22 cellular contexts compared by ENCODE assay signal in genomic region chr9:70494221-70494620, GRCh38.
A peak's percentile ranks its signal among the peaks of the same experiment; 100 is the strongest.
DNase-seq lines count a peak whose midpoint lies in the region; ATAC-seq, FAIRE-seq and TF ChIP-seq lines count a peak whose summit lies in the region.
"Had no signal": no experiment of that assay in that cellular context is flagged by ENCODE, and none has a peak within 500 bp of the region (broad histone marks: within the 10 kb centered on the region; RNA-seq: fewer than 3 reads in every experiment).

No MANE protein-coding gene starts in this region.

- peak overlapping the region; percentile 6 for H3K27ac Mint-ChIP-seq in activated naive CD4-positive, alpha-beta T cell treated with anti-CD3 and anti-CD28 coated beads for 36 hours
- H3K27ac Mint-ChIP-seq in activated naive CD4-positive, alpha-beta T cell treated with anti-CD3 and anti-CD28 coated beads, Interleukin-2, amount 10 ng/mL, durations not matched to agents 7 days and 5 days: no peak overlapping the region
- H3K27ac Mint-ChIP-seq in memory B cell: peak overlapping the region; percentile 43
- H3K27ac Mint-ChIP-seq in progenitor cell of endocrine pancreas: no peak overlapping the region
- H3K27ac Mint-ChIP-seq: activated CD4-positive, alpha-beta T cell treated with anti-CD3 and anti-CD28 coated beads, Interleukin-2, amount 10 ng/mL, durations not matched to agents 24 days and 14 days; CD8-positive, alpha-beta T cell had no signal

- CTCF ChIA-PET in activated naive CD4-positive, alpha-beta T cell treated with anti-CD3 and anti-CD28 coated beads for 36 hours (lab: Charles Lee): interaction anchor here (1.1 to 1.5 kb wide), 4 partner anchors 16 to 383 kb away, joined by 3 to 4 read pairs (median 3); no protein-coding TSS in a partner anchor
- CTCF ChIA-PET in activated naive CD4-positive, alpha-beta T cell treated with anti-CD3 and anti-CD28 coated beads, Interleukin-2, amount 10 ng/mL, durations not matched to agents 7 days and 5 days (lab: Charles Lee): no interaction called here

- WGBS in lower leg skin, 2 donors: 76 to 86% methylated on average over 5 of the region's 5 CpGs

- intact Hi-C loops in activated naive CD4-positive, alpha-beta T cell treated with anti-CD3 and anti-CD28 coated beads for 36 hours (cut with micrococcal nuclease): loop anchor here (5.0 to 10.0 kb wide), 2 partner anchors 379 to 522 kb away; no protein-coding TSS in a partner anchor
- intact Hi-C loops in lower leg skin (cut with DNase I; ENCODE audit: low total_unique reads): loop anchor here (10.0 kb wide), 1 partner anchor 51 kb away; no protein-coding TSS in a partner anchor

- TF ChIP-seq CTCF in coronary artery (IDR thresholded peaks at IDR 0.05) (no peak), lower leg skin (IDR thresholded peaks at IDR 0.05) (no peak), progenitor cell of endocrine pancreas (IDR thresholded peaks at IDR 0.05; ENCODE audit: unreplicated experiment) (no peak), GM20000 (IDR thresholded peaks at IDR 0.05; ENCODE audit: extremely low read depth, missing control alignments) (no peak)

- H3K4me3 ChIP-seq in coronary artery (no peak overlapping the region), lower leg skin (ENCODE audit: low read depth, poor library complexity, severe bottlenecking) (no peak overlapping the region)
- H3K4me3 ChIP-seq: SJCRH30, skin epidermis had no signal

- no peak overlapping the region for H3K4me3 Mint-ChIP-seq in activated naive CD4-positive, alpha-beta T cell treated with anti-CD3 and anti-CD28 coated beads for 36 hours
- no peak overlapping the region for H3K4me3 Mint-ChIP-seq in activated naive CD4-positive, alpha-beta T cell treated with anti-CD3 and anti-CD28 coated beads, Interleukin-2, amount 10 ng/mL, durations not matched to agents 7 days and 5 days
- no peak overlapping the region for H3K4me3 Mint-ChIP-seq in memory B cell
- no peak overlapping the region for H3K4me3 Mint-ChIP-seq in progenitor cell of endocrine pancreas (ENCODE audit: low read depth)
- H3K4me3 Mint-ChIP-seq: activated CD4-positive, alpha-beta T cell treated with anti-CD3 and anti-CD28 coated beads, Interleukin-2, amount 10 ng/mL, durations not matched to agents 24 days and 14 days; CD8-positive, alpha-beta T cell had no signal

- H3K27ac ChIP-seq in coronary artery: peak overlapping the region in 1 of 2 donors; percentile 20
- H3K27ac ChIP-seq: SJCRH30 had no signal

- no peak for TF ChIP-seq POLR2A in lower leg skin (IDR thresholded peaks at IDR 0.05)

- no peak for DNase-seq in activated naive CD4-positive, alpha-beta T cell treated with anti-CD3 and anti-CD28 coated beads for 36 hours
- no peak for DNase-seq in activated naive CD4-positive, alpha-beta T cell treated with anti-CD3 and anti-CD28 coated beads, Interleukin-2, amount 10 ng/mL, durations not matched to agents 7 days and 5 days
- peak; percentile 53 for DNase-seq in coronary artery (ENCODE audit: low spot score)
- DNase-seq in memory B cell (ENCODE audit: low spot score in 2 of 2): no peak
- DNase-seq in lower leg skin (ENCODE audit: low spot score in 2 of 2): no peak
- DNase-seq in progenitor cell of endocrine pancreas (ENCODE audit: low spot score, unreplicated experiment): no peak
- no peak for DNase-seq in frontal cortex (ENCODE audit: low spot score in 2 of 2)
- no peak for DNase-seq in GM20000 (ENCODE audit: low spot score)
- DNase-seq: activated CD4-positive, alpha-beta T cell treated with anti-CD3 and anti-CD28 coated beads, Interleukin-2, amount 10 ng/mL, durations not matched to agents 24 days and 14 days; activated CD8-positive, alpha-beta memory T cell treated with anti-CD3 and anti-CD28 coated beads, Interleukin-2, amount 50 U/mL, for 4 hours; activated effector memory CD4-positive, alpha-beta T cell treated with anti-CD3 and anti-CD28 coated beads, Interleukin-2, amount 50 U/mL, for 16 hours; aorta; CD8-positive, alpha-beta T cell; foreskin fibroblast; NCI-H1694; OCI-M1; SJCRH30; stimulated activated CD4-positive, alpha-beta T cell treated with anti-CD3 and anti-CD28 coated beads, Interleukin-4, amount 100 ng/mL, for 24 hours had no signal

- H3K27me3 Mint-ChIP-seq in activated naive CD4-positive, alpha-beta T cell treated with anti-CD3 and anti-CD28 coated beads for 36 hours (ENCODE audit: low read depth): peaks cover 4% of the 10 kb centered on the region
- H3K27me3 Mint-ChIP-seq in activated naive CD4-positive, alpha-beta T cell treated with anti-CD3 and anti-CD28 coated beads, Interleukin-2, amount 10 ng/mL, durations not matched to agents 7 days and 5 days: no peaks in the 10 kb centered on the region
- H3K27me3 Mint-ChIP-seq in memory B cell (peaks cover 4% of the 10 kb centered on the region), progenitor cell of endocrine pancreas (peaks cover 11% of the 10 kb centered on the region)
- H3K27me3 Mint-ChIP-seq: activated CD4-positive, alpha-beta T cell treated with anti-CD3 and anti-CD28 coated beads, Interleukin-2, amount 10 ng/mL, durations not matched to agents 24 days and 14 days had no signal

- no peaks in the 10 kb centered on the region for H3K9me3 Mint-ChIP-seq in activated naive CD4-positive, alpha-beta T cell treated with anti-CD3 and anti-CD28 coated beads for 36 hours
- H3K9me3 Mint-ChIP-seq in activated naive CD4-positive, alpha-beta T cell treated with anti-CD3 and anti-CD28 coated beads, Interleukin-2, amount 10 ng/mL, durations not matched to agents 7 days and 5 days: no peaks in the 10 kb centered on the region
- no peaks in the 10 kb centered on the region for H3K9me3 Mint-ChIP-seq in memory B cell
- no peaks in the 10 kb centered on the region for H3K9me3 Mint-ChIP-seq in progenitor cell of endocrine pancreas (ENCODE audit: low read depth)
- H3K9me3 Mint-ChIP-seq: activated CD4-positive, alpha-beta T cell treated with anti-CD3 and anti-CD28 coated beads, Interleukin-2, amount 10 ng/mL, durations not matched to agents 24 days and 14 days; CD8-positive, alpha-beta T cell had no signal

- H3K4me1 Mint-ChIP-seq in activated naive CD4-positive, alpha-beta T cell treated with anti-CD3 and anti-CD28 coated beads for 36 hours (ENCODE audit: low read depth): peaks cover 17% of the 10 kb centered on the region
- H3K4me1 Mint-ChIP-seq in activated naive CD4-positive, alpha-beta T cell treated with anti-CD3 and anti-CD28 coated beads, Interleukin-2, amount 10 ng/mL, durations not matched to agents 7 days and 5 days: peaks cover 27% of the 10 kb centered on the region
- peaks cover 21% of the 10 kb centered on the region for H3K4me1 Mint-ChIP-seq in memory B cell
- no peaks in the 10 kb centered on the region for H3K4me1 Mint-ChIP-seq in progenitor cell of endocrine pancreas (ENCODE audit: low read depth)

- peak; percentile 53 for ATAC-seq in memory B cell (ENCODE audit: low read depth)
- ATAC-seq: CD8-positive, alpha-beta T cell; HCT116 had no signal

- H3K36me3 Mint-ChIP-seq in activated naive CD4-positive, alpha-beta T cell treated with anti-CD3 and anti-CD28 coated beads for 36 hours (ENCODE audit: low read depth): no peaks in the 10 kb centered on the region
- no peaks in the 10 kb centered on the region for H3K36me3 Mint-ChIP-seq in activated naive CD4-positive, alpha-beta T cell treated with anti-CD3 and anti-CD28 coated beads, Interleukin-2, amount 10 ng/mL, durations not matched to agents 7 days and 5 days
- H3K36me3 Mint-ChIP-seq in memory B cell: no peaks in the 10 kb centered on the region
- no peaks in the 10 kb centered on the region for H3K36me3 Mint-ChIP-seq in progenitor cell of endocrine pancreas (ENCODE audit: insufficient read depth)
- H3K36me3 Mint-ChIP-seq: CD8-positive, alpha-beta T cell had no signal

- FAIRE-seq in frontal cortex (lab: Jason Lieb, UNC): no peak
- FAIRE-seq: endometrium, GM19239 had no signal

Comparison
In these comparisons a context has a peak if more than half of its experiments do, and no peak if none do; other contexts are left out.
1. H3K27ac Mint-ChIP-seq: peak in activated naive CD4-positive, alpha-beta T cell treated with anti-CD3 and anti-CD28 coated beads for 36 hours (single experiment) and memory B cell (single experiment); none in activated naive CD4-positive, alpha-beta T cell treated with anti-CD3 and anti-CD28 coated beads, Interleukin-2, amount 10 ng/mL, durations not matched to agents 7 days and 5 days (single experiment) and progenitor cell of endocrine pancreas (single experiment).